In the genomic region with DNA sequence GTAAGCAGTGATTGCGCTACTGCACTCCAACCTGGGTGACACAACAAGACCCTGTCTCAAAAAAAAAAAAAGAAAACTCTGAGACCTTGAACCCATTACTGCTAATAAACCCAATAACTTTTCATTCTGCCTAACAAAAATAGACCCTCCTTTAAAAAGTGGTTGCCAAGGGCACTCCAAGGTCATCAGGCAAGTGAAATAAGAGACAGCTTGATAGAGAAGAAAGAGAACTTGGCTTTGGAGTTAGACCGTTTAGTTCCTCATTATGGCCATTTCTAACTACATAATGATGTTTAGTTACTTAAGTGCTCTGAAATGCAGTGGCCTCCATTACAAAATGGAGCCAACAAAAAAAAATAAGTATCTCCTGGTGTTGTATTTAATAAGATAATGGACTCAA, we compare ENCODE assay signal across 12 cellular contexts. TPM values are rescaled to one million over a fixed set of nuclear protein-coding genes. Genes with fewer than 3 reads are reported as not detected.
DNase-seq lines count a peak whose midpoint lies in the region; ATAC-seq lines count a peak whose summit lies in the region.
"Had no signal": no experiment of that assay in that cellular context is flagged by ENCODE, and none has a peak within 500 bp of the region (broad histone marks: within the 10 kb centered on the region; RNA-seq: fewer than 3 reads in every experiment).

No MANE protein-coding gene starts in this region.

- DNase-seq in activated CD4-positive, alpha-beta T cell treated with anti-CD3 and anti-CD28 coated beads, Interleukin-2, amount 10 ng/mL, durations not matched to agents 24 days and 14 days, result no peak
- DNase-seq in activated CD4-positive, alpha-beta T cell treated with anti-CD3 and anti-CD28 coated beads, Interleukin-2, amount 50 U/mL, for 1 hour, result no peak
- DNase-seq in NCI-H1436 treated with DMSO at 0.1 percent for 48 hours (lab: John Stamatoyannopoulos, UW), result peak; percentile 58
- DNase-seq in activated naive CD8-positive, alpha-beta T cell treated with anti-CD3 and anti-CD28 coated beads for 36 hours, result no peak
- no peak for DNase-seq in stimulated activated effector memory CD8-positive, alpha-beta T cell treated with anti-CD3 and anti-CD28 coated beads, Interleukin-12 subunit alpha, Interleukin-12 subunit beta, amount 100 ng/mL, for 72 hours (ENCODE audit: low spot score in 2 of 2)
- DNase-seq in AG08396 (ENCODE audit: low spot score), result no peak
- no peak for DNase-seq in middle frontal gyrus (ENCODE audit: extremely low spot score, low spot score)
- DNase-seq: activated CD4-positive, alpha-beta memory T cell treated with anti-CD3 and anti-CD28 coated beads, Interleukin-2, amount 10 ng/mL, durations not matched to agents 7 days and 5 days; GM23248; psoas muscle had no signal

- ATAC-seq in stimulated activated effector memory CD8-positive, alpha-beta T cell treated with anti-CD3 and anti-CD28 coated beads, Interleukin-12 subunit alpha, Interleukin-12 subunit beta, amount 100 ng/mL, for 72 hours, result no peak
- ATAC-seq in HG03571 (IDR thresholded peaks at IDR 0.05; ENCODE audit: unreplicated experiment), result no peak
- ATAC-seq: activated naive CD4-positive, alpha-beta T cell treated with anti-CD3 and anti-CD28 coated beads, Interleukin-2, amount 50 U/mL, for 72 hours; psoas muscle had no signal

- H3K4me3 Mint-ChIP-seq in activated CD4-positive, alpha-beta T cell treated with anti-CD3 and anti-CD28 coated beads, Interleukin-2, amount 10 ng/mL, durations not matched to agents 24 days and 14 days, result no peak overlapping the region
- no peak overlapping the region for H3K4me3 Mint-ChIP-seq in activated naive CD8-positive, alpha-beta T cell treated with anti-CD3 and anti-CD28 coated beads for 36 hours
- H3K4me3 Mint-ChIP-seq in stimulated activated effector memory CD8-positive, alpha-beta T cell treated with anti-CD3 and anti-CD28 coated beads, Interleukin-12 subunit alpha, Interleukin-12 subunit beta, amount 100 ng/mL, for 72 hours, result no peak overlapping the region
- H3K4me3 Mint-ChIP-seq: activated CD4-positive, alpha-beta memory T cell treated with anti-CD3 and anti-CD28 coated beads, Interleukin-2, amount 10 ng/mL, durations not matched to agents 7 days and 5 days had no signal

- intact Hi-C loops in activated CD4-positive, alpha-beta T cell treated with anti-CD3 and anti-CD28 coated beads, Interleukin-2, amount 10 ng/mL, durations not matched to agents 24 days and 14 days (cut with micrococcal nuclease), result loop anchor here (5.0 kb wide), 2 partner anchors 253 to 448 kb away; no protein-coding TSS in a partner anchor

- peaks cover 14% of the 10 kb centered on the region for H3K9me3 Mint-ChIP-seq in activated CD4-positive, alpha-beta T cell treated with anti-CD3 and anti-CD28 coated beads, Interleukin-2, amount 10 ng/mL, durations not matched to agents 24 days and 14 days
- peaks cover 21% of the 10 kb centered on the region for H3K9me3 Mint-ChIP-seq in activated naive CD8-positive, alpha-beta T cell treated with anti-CD3 and anti-CD28 coated beads for 36 hours
- H3K9me3 Mint-ChIP-seq in stimulated activated effector memory CD8-positive, alpha-beta T cell treated with anti-CD3 and anti-CD28 coated beads, Interleukin-12 subunit alpha, Interleukin-12 subunit beta, amount 100 ng/mL, for 72 hours, result no peaks in the 10 kb centered on the region

- no peaks in the 10 kb centered on the region for H3K27me3 Mint-ChIP-seq in activated CD4-positive, alpha-beta T cell treated with anti-CD3 and anti-CD28 coated beads, Interleukin-2, amount 10 ng/mL, durations not matched to agents 24 days and 14 days
- H3K27me3 Mint-ChIP-seq in activated naive CD8-positive, alpha-beta T cell treated with anti-CD3 and anti-CD28 coated beads for 36 hours, result no peaks in the 10 kb centered on the region
- H3K27me3 Mint-ChIP-seq: activated CD4-positive, alpha-beta memory T cell treated with anti-CD3 and anti-CD28 coated beads, Interleukin-2, amount 10 ng/mL, durations not matched to agents 7 days and 5 days had no signal

- H3K4me1 Mint-ChIP-seq in activated CD4-positive, alpha-beta T cell treated with anti-CD3 and anti-CD28 coated beads, Interleukin-2, amount 10 ng/mL, durations not matched to agents 24 days and 14 days, result peaks cover 40% of the 10 kb centered on the region
- H3K4me1 Mint-ChIP-seq in activated naive CD8-positive, alpha-beta T cell treated with anti-CD3 and anti-CD28 coated beads for 36 hours, result peaks cover 62% of the 10 kb centered on the region
- peaks cover 52% of the 10 kb centered on the region for H3K4me1 Mint-ChIP-seq in stimulated activated effector memory CD8-positive, alpha-beta T cell treated with anti-CD3 and anti-CD28 coated beads, Interleukin-12 subunit alpha, Interleukin-12 subunit beta, amount 100 ng/mL, for 72 hours

- peak overlapping the region; percentile 78 for H3K27ac Mint-ChIP-seq in activated CD4-positive, alpha-beta T cell treated with anti-CD3 and anti-CD28 coated beads, Interleukin-2, amount 10 ng/mL, durations not matched to agents 24 days and 14 days
- peak overlapping the region; percentile 61 for H3K27ac Mint-ChIP-seq in activated naive CD8-positive, alpha-beta T cell treated with anti-CD3 and anti-CD28 coated beads for 36 hours
- peak overlapping the region; percentile 91 for H3K27ac Mint-ChIP-seq in stimulated activated effector memory CD8-positive, alpha-beta T cell treated with anti-CD3 and anti-CD28 coated beads, Interleukin-12 subunit alpha, Interleukin-12 subunit beta, amount 100 ng/mL, for 72 hours
- H3K27ac Mint-ChIP-seq: activated CD4-positive, alpha-beta memory T cell treated with anti-CD3 and anti-CD28 coated beads, Interleukin-2, amount 10 ng/mL, durations not matched to agents 7 days and 5 days had no signal

- peaks cover 2% of the 10 kb centered on the region for H3K36me3 Mint-ChIP-seq in activated CD4-positive, alpha-beta T cell treated with anti-CD3 and anti-CD28 coated beads, Interleukin-2, amount 10 ng/mL, durations not matched to agents 24 days and 14 days (ENCODE audit: low read depth)
- H3K36me3 Mint-ChIP-seq in activated naive CD8-positive, alpha-beta T cell treated with anti-CD3 and anti-CD28 coated beads for 36 hours, result peaks cover 14% of the 10 kb centered on the region
- H3K36me3 Mint-ChIP-seq in stimulated activated effector memory CD8-positive, alpha-beta T cell treated with anti-CD3 and anti-CD28 coated beads, Interleukin-12 subunit alpha, Interleukin-12 subunit beta, amount 100 ng/mL, for 72 hours, result no peaks in the 10 kb centered on the region

RNA-seq across cellular contexts. Expression of gene PHLDA1, which starts 55.9 kb away (rescaled TPM):
- total RNA-seq in activated CD4-positive, alpha-beta T cell treated with anti-CD3 and anti-CD28 coated beads, Interleukin-2, amount 10 ng/mL, durations not matched to agents 24 days and 14 days, result 59.6 and 60.7 TPM in 2 replicates
- total RNA-seq in activated naive CD8-positive, alpha-beta T cell treated with anti-CD3 and anti-CD28 coated beads for 36 hours, result 10 to 100 TPM; 41.5 to 41.9 TPM
